ENCODE assay signal across 8 cellular contexts in genomic region chr12:62631531-62632520, GRCh38.
DNase-seq lines count a peak whose midpoint lies in the region; ATAC-seq, FAIRE-seq and TF ChIP-seq lines count a peak whose summit lies in the region.

No MANE protein-coding gene starts in this region.

- intact Hi-C loops in naive thymus-derived CD4-positive, alpha-beta T cell (cut with micrococcal nuclease) = loop anchor here (2.0 kb wide), 2 partner anchors 27 to 29 kb away; no protein-coding TSS in a partner anchor

- CTCF ChIA-PET in HEK293 (lab: Yijun Ruan, JAX) = interaction anchor here (0.7 to 1.6 kb wide), 2 partner anchors 152 to 437 kb away, joined by 3 to 5 read pairs; no protein-coding TSS in a partner anchor
- CTCF ChIA-PET in naive thymus-derived CD4-positive, alpha-beta T cell (lab: Charles Lee) = interaction anchor here (0.9 kb wide), 1 partner anchor 51 kb away, joined by 3 read pairs; no protein-coding TSS in a partner anchor

- H3K36me3 ChIP-seq in HEK293 (ENCODE audit: control insufficient read depth in 2 of 2, insufficient read depth in 1 of 2, low read length in 2 of 2) = no peaks in the 10 kb centered on the region
- no peaks in the 10 kb centered on the region for H3K36me3 ChIP-seq in naive thymus-derived CD4-positive, alpha-beta T cell (ENCODE audit: control insufficient read depth in 2 of 3, insufficient read depth in 3 of 3, low read length in 3 of 3)

- peaks cover 4 to 17% (median 9%) of the 10 kb centered on the region in 7 donors for H3K4me1 Mint-ChIP-seq in naive thymus-derived CD4-positive, alpha-beta T cell

- no peak overlapping the region for H3K27ac Mint-ChIP-seq in naive thymus-derived CD4-positive, alpha-beta T cell

- H3K27ac ChIP-seq in HEK293 (ENCODE audit: extremely low read depth, low read depth, low read length) = peak overlapping the region; percentile 40; the same call in 1 of the 2 replicates
- no peak overlapping the region for H3K27ac ChIP-seq in naive thymus-derived CD4-positive, alpha-beta T cell (ENCODE audit: low read depth, low read length)

- H3K4me3 ChIP-seq in GM08714 (ENCODE audit: low read length) = peak overlapping the region; percentile 38; the same call in 1 of the 2 replicates
- H3K4me3 ChIP-seq in HEK293 (ENCODE audit: low read depth, low read length) = peak overlapping the region; percentile 23
- H3K4me3 ChIP-seq in naive thymus-derived CD4-positive, alpha-beta T cell (ENCODE audit: low read length) = peak overlapping the region; percentile 45

- H3K27me3 Mint-ChIP-seq in naive thymus-derived CD4-positive, alpha-beta T cell = peaks cover 69 to 90% (median 81%) of the 10 kb centered on the region in 5 donors

- peak; percentile 65 for ATAC-seq in naive thymus-derived CD4-positive, alpha-beta T cell
- no peak for ATAC-seq in HG03139 (IDR thresholded peaks at IDR 0.05; ENCODE audit: unreplicated experiment)

- H3K4me1 ChIP-seq in HEK293 (ENCODE audit: control insufficient read depth, insufficient read depth, low read length) = no peaks in the 10 kb centered on the region; the same call in 1 of the 2 replicates
- peaks cover 0 to 9% of the 10 kb centered on the region in 2 donors for H3K4me1 ChIP-seq in naive thymus-derived CD4-positive, alpha-beta T cell (ENCODE audit: control insufficient read depth in 2 of 2, insufficient read depth in 2 of 2, low read length in 2 of 2)

- peak; percentile 82 for DNase-seq in NCI-H345 (lab: John Stamatoyannopoulos, UW)
- DNase-seq in activated naive CD4-positive, alpha-beta T cell treated with anti-CD3 and anti-CD28 coated beads, Interleukin-2, amount 50 U/mL, for 16 hours = peak; percentile 18
- DNase-seq in foreskin melanocyte = peak; percentile 90
- DNase-seq in naive thymus-derived CD4-positive, alpha-beta T cell = peak in 6 of 9 donors; percentile 8 to 18 (median 12)
- DNase-seq in urothelium cell line (ENCODE audit: low spot score) = peak; percentile 81

- peaks cover 7 to 11% of the 10 kb centered on the region in 2 donors for H3K27me3 ChIP-seq in naive thymus-derived CD4-positive, alpha-beta T cell (ENCODE audit: control insufficient read depth in 2 of 2, insufficient read depth in 2 of 2, low read length in 2 of 2)

- peak overlapping the region; percentile 77 to 90 (median 84) for H3K4me3 Mint-ChIP-seq in naive thymus-derived CD4-positive, alpha-beta T cell

- POLR2A ChIA-PET in HEK293 (lab: Yijun Ruan, JAX) = no interaction called here
- POLR2A ChIA-PET in naive thymus-derived CD4-positive, alpha-beta T cell (lab: Charles Lee) = no interaction called here

- FAIRE-seq in urothelium cell line (lab: Jason Lieb, UNC) = no peak

- peaks cover 0 to 8% (median 3%) of the 10 kb centered on the region in 5 donors for H3K36me3 Mint-ChIP-seq in naive thymus-derived CD4-positive, alpha-beta T cell

- peak; percentile 83; the same call in 1 of the 2 replicates for TF ChIP-seq CTCF in HEK293 (tag by site-specific recombination; IDR thresholded peaks at IDR 0.05)

- H3K9me3 Mint-ChIP-seq in naive thymus-derived CD4-positive, alpha-beta T cell = peaks cover 0 to 4% (median 0%) of the 10 kb centered on the region in 11 donors

- H3K9me3 ChIP-seq in HEK293 (ENCODE audit: control insufficient read depth, insufficient read depth, low read depth, low read length) = no peaks in the 10 kb centered on the region
- no peaks in the 10 kb centered on the region for H3K9me3 ChIP-seq in naive thymus-derived CD4-positive, alpha-beta T cell (ENCODE audit: control insufficient read depth in 2 of 3, low read length in 3 of 3)

TF ChIP-seq in HEK293, 187 proteins besides CTCF, POLR2A, EP300 and RAD21 (continues in another document):
- peak; percentile 90 for TF ChIP-seq ZNF394 (tag by site-specific recombination; IDR thresholded peaks at IDR 0.05; ENCODE audit: borderline replicate concordance)
- TF ChIP-seq ZSCAN30 (tag by site-specific recombination; IDR thresholded peaks at IDR 0.05) = peak; percentile 68; the same call in 1 of the 2 replicates
- TF ChIP-seq, protein P1, sequence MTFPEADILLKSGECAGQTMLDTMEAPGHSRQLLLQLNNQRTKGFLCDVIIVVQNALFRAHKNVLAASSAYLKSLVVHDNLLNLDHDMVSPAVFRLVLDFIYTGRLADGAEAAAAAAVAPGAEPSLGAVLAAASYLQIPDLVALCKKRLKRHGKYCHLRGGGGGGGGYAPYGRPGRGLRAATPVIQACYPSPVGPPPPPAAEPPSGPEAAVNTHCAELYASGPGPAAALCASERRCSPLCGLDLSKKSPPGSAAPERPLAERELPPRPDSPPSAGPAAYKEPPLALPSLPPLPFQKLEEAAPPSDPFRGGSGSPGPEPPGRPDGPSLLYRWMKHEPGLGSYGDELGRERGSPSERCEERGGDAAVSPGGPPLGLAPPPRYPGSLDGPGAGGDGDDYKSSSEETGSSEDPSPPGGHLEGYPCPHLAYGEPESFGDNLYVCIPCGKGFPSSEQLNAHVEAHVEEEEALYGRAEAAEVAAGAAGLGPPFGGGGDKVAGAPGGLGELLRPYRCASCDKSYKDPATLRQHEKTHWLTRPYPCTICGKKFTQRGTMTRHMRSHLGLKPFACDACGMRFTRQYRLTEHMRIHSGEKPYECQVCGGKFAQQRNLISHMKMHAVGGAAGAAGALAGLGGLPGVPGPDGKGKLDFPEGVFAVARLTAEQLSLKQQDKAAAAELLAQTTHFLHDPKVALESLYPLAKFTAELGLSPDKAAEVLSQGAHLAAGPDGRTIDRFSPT (tag by site-specific recombination; IDR thresholded peaks at IDR 0.05) = 0 out of 2 replicates have a peak, but pooled peaks have one; percentile 60
- TF ChIP-seq PRDM10 (tag by site-specific recombination; IDR thresholded peaks at IDR 0.05) = peak; percentile 64
- peak; percentile 87 for TF ChIP-seq ZFHX2 (tag by site-specific recombination; conservative IDR thresholded peaks at IDR 0.05)
- TF ChIP-seq ZNF391 (tag by site-specific recombination; IDR thresholded peaks at IDR 0.05; ENCODE audit: borderline replicate concordance, low read depth) = no peak
- TF ChIP-seq, protein P2, sequence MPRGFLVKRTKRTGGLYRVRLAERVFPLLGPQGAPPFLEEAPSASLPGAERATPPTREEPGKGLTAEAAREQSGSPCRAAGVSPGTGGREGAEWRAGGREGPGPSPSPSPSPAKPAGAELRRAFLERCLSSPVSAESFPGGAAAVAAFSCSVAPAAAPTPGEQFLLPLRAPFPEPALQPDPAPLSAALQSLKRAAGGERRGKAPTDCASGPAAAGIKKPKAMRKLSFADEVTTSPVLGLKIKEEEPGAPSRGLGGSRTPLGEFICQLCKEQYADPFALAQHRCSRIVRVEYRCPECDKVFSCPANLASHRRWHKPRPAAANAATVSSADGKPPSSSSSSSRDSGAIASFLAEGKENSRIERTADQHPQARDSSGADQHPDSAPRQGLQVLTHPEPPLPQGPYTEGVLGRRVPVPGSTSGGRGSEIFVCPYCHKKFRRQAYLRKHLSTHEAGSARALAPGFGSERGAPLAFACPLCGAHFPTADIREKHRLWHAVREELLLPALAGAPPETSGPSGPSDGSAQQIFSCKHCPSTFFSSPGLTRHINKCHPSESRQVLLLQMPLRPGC (tag by site-specific recombination; IDR thresholded peaks at IDR 0.05) = no peak
- TF ChIP-seq ZNF768 (tag by site-specific recombination; IDR thresholded peaks at IDR 0.05) = no peak
- peak; percentile 73; the same call in 1 of the 2 replicates for TF ChIP-seq ZEB2 (tag by site-specific recombination; IDR thresholded peaks at IDR 0.05)
- TF ChIP-seq ZNF529 (tag by site-specific recombination; IDR thresholded peaks at IDR 0.05; ENCODE audit: insufficient replicate concordance) = no peak
- TF ChIP-seq ZNF707 (tag by site-specific recombination; IDR thresholded peaks at IDR 0.05) = no peak
- TF ChIP-seq, protein P3, sequence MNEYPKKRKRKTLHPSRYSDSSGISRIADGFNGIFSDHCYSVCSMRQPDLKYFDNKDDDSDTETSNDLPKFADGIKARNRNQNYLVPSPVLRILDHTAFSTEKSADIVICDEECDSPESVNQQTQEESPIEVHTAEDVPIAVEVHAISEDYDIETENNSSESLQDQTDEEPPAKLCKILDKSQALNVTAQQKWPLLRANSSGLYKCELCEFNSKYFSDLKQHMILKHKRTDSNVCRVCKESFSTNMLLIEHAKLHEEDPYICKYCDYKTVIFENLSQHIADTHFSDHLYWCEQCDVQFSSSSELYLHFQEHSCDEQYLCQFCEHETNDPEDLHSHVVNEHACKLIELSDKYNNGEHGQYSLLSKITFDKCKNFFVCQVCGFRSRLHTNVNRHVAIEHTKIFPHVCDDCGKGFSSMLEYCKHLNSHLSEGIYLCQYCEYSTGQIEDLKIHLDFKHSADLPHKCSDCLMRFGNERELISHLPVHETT (tag by site-specific recombination; IDR thresholded peaks at IDR 0.05) = no peak

Comparison
In these comparisons a context has a peak if more than half of its experiments do, and no peak if none do; other contexts are left out.
1. DNase-seq: peak in every context shown above with its lines; median percentile 90 in foreskin melanocyte; 82 in NCI-H345; 81 in urothelium cell line; 18 in activated naive CD4-positive, alpha-beta T cell treated with anti-CD3 and anti-CD28 coated beads, Interleukin-2, amount 50 U/mL, for 16 hours; 12 in naive thymus-derived CD4-positive, alpha-beta T cell.